In the genomic region with DNA sequence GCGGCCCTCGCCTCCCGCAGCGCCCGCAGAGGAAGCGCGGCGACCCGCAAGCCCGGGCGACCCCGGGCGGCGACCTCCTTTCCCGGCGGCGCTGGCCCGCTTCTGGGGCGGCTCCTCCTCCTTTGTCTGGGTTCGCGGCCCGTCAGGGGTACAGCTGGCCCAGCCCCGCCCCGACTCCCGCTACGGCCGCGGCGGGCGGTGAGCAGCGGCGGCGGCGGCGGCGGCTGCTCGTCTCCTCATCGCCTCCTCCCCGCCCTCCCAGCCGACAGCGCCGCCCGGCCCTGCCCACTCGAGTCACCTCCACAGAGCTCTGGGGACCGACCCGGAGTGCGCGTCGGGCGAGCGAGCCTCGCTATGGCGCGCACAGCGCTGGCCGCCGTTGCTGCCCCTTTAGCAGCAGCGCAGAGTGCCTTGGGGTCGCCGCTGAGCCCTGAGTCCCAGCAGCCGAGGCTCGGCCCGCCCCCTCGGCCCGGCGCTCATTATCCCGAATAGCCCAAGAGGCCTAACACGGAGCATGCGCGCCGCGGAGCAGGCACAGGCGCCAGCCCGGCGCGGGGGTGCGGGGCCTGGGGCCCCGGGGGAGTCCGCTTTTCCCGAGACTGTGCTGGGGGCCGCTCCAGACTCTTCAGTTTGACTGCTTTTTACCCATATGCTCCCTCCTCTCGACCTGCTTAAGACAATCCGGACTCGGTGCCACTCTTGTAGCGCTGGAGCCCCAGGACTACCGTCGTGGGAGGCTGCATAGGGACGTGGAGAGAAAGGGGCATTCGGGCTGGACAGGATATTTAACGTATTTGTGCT, we compare ENCODE assay signal across 8 cellular contexts. TPM values are rescaled to one million over a fixed set of nuclear protein-coding genes. Genes with fewer than 3 reads are reported as not detected.
DNase-seq lines count a peak whose midpoint lies in the region; ATAC-seq and TF ChIP-seq lines count a peak whose summit lies in the region.

A gene (minus strand): TSS at position 104 of the 801 bp plus-strand sequence. CDS start 295 bp downstream, outside the sequence.

- peaks cover 36% of the 10 kb centered on the region for H3K4me1 Mint-ChIP-seq in activated CD4-positive, alpha-beta T cell treated with anti-CD3 and anti-CD28 coated beads, Interleukin-2, amount 10 ng/mL, durations not matched to agents 7 days and 5 days

- H3K9me3 Mint-ChIP-seq in activated CD4-positive, alpha-beta T cell treated with anti-CD3 and anti-CD28 coated beads, Interleukin-2, amount 10 ng/mL, durations not matched to agents 7 days and 5 days = peaks cover 12% of the 10 kb centered on the region

- H3K4me1 ChIP-seq in left lung = peaks cover 13 to 35% of the 10 kb centered on the region in 2 donors

- intact Hi-C loops in left lung (cut with DNase I) = no loop called here

- TF ChIP-seq CTCF in BJ (IDR thresholded peaks at IDR 0.05; ENCODE audit: insufficient read depth, low read depth, low read length) (no peak), coronary artery (IDR thresholded peaks at IDR 0.05) (no peak), left lung (IDR thresholded peaks at IDR 0.05) (no peak)

- H3K36me3 ChIP-seq in BJ (ENCODE audit: control insufficient read depth, insufficient read depth, low read length) (no peaks in the 10 kb centered on the region; the same call in 1 of the 2 replicates), left lung (no peaks in the 10 kb centered on the region)

- no peaks in the 10 kb centered on the region for H3K9me3 ChIP-seq in left lung

- POLR2A ChIA-PET in BJ (lab: Charles Lee) = no interaction called here
- POLR2A ChIA-PET in activated CD4-positive, alpha-beta T cell treated with anti-CD3 and anti-CD28 coated beads, Interleukin-2, amount 10 ng/mL, durations not matched to agents 7 days and 5 days (lab: Charles Lee) = no interaction called here

- peak; percentile 92 for ATAC-seq in HG03439 (IDR thresholded peaks at IDR 0.05; ENCODE audit: unreplicated experiment)
- ATAC-seq in left lung = peak; percentile 97

- H3K27me3 ChIP-seq in BJ (ENCODE audit: control insufficient read depth, insufficient read depth, low read length) (no peaks in the 10 kb centered on the region), left lung (no peaks in the 10 kb centered on the region)

- H3K36me3 Mint-ChIP-seq in activated CD4-positive, alpha-beta T cell treated with anti-CD3 and anti-CD28 coated beads, Interleukin-2, amount 10 ng/mL, durations not matched to agents 7 days and 5 days (ENCODE audit: low read depth) = peaks cover 16% of the 10 kb centered on the region

- H3K27me3 Mint-ChIP-seq in activated CD4-positive, alpha-beta T cell treated with anti-CD3 and anti-CD28 coated beads, Interleukin-2, amount 10 ng/mL, durations not matched to agents 7 days and 5 days = no peaks in the 10 kb centered on the region

- H3K4me3 ChIP-seq in BJ (ENCODE audit: low read depth, low read length) = peak within 1 kb of the TSS; percentile 88
- H3K4me3 ChIP-seq in coronary artery = peak within 1 kb of the TSS; percentile 84
- H3K4me3 ChIP-seq in left lung = peak within 1 kb of the TSS; percentile 69 to 76

- H3K27ac Mint-ChIP-seq in activated CD4-positive, alpha-beta T cell treated with anti-CD3 and anti-CD28 coated beads, Interleukin-2, amount 10 ng/mL, durations not matched to agents 7 days and 5 days = peak within 1 kb of the TSS; percentile 94

- CTCF ChIA-PET in BJ (lab: Yijun Ruan, JAX) = interaction anchor here (0.7 to 1.1 kb wide), 2 partner anchors 115 to 379 kb away, joined by 4 to 5 read pairs; a partner anchor contains a TSS
- CTCF ChIA-PET in activated CD4-positive, alpha-beta T cell treated with anti-CD3 and anti-CD28 coated beads, Interleukin-2, amount 10 ng/mL, durations not matched to agents 7 days and 5 days (lab: Charles Lee) = interaction anchor here (0.6 to 0.7 kb wide), 2 partner anchors 53 to 322 kb away, joined by 3 to 5 read pairs; no protein-coding TSS in a partner anchor

- H3K27ac ChIP-seq in coronary artery (peak within 1 kb of the TSS; percentile 96), left lung (peak within 1 kb of the TSS; percentile 98 to 99)

- H3K4me3 Mint-ChIP-seq in activated CD4-positive, alpha-beta T cell treated with anti-CD3 and anti-CD28 coated beads, Interleukin-2, amount 10 ng/mL, durations not matched to agents 7 days and 5 days = peak within 1 kb of the TSS; percentile 82

- DNase-seq in BJ (ENCODE audit: low read depth) = no peak
- peak; percentile 77 for DNase-seq in GM19238 (ENCODE audit: insufficient read length, low spot score)
- DNase-seq in NCI-H524 (lab: John Stamatoyannopoulos, UW) = peak; percentile 97
- peak; percentile 85 for DNase-seq in activated CD4-positive, alpha-beta T cell treated with anti-CD3 and anti-CD28 coated beads, Interleukin-2, amount 10 ng/mL, durations not matched to agents 7 days and 5 days
- peak; percentile 91 for DNase-seq in coronary artery (ENCODE audit: low spot score)
- DNase-seq in left lung = peak; percentile 90 to 98
- peak; percentile 66 to 70 for DNase-seq in stimulated activated CD4-positive, alpha-beta T cell treated with anti-CD3 and anti-CD28 coated beads, Interleukin-2, amount 100 ng/mL, for 48 hours

RNA-seq across cellular contexts. Expression of the gene that starts here (rescaled TPM):
- polyA plus RNA-seq in BJ (2011; rRNA removed) = 6.4 and 10.0 TPM in 2 replicates
- 10.0 and 11.7 TPM in 2 replicates for polyA minus RNA-seq in BJ (2011; rRNA and poly(A)+ RNA removed)
- total RNA-seq in activated CD4-positive, alpha-beta T cell treated with anti-CD3 and anti-CD28 coated beads, Interleukin-2, amount 10 ng/mL, durations not matched to agents 7 days and 5 days = 10 to 100 TPM; 19.7 to 21.1 TPM
- total RNA-seq in left lung = 10 to 100 TPM; 27.8 to 31.4 TPM
